ENCODE assay signal across 1 cellular context in genomic region chr19:47228937-47229673, GRCh38.
A peak's percentile ranks its signal among the peaks of the same experiment; 100 is the strongest.
TF ChIP-seq lines count a peak whose summit lies in the region.

No MANE protein-coding gene starts in this region.

TF ChIP-seq in HCT116, 20 proteins besides CTCF, POLR2A, EP300 and RAD21:
- TF ChIP-seq MAX (IDR thresholded peaks at IDR 0.05) (0 out of 2 replicates have a peak, but pooled peaks have one; percentile 21), EZH2phosphoT487 (IDR thresholded peaks at IDR 0.05; ENCODE audit: borderline replicate concordance) (no peak), YY1 (IDR thresholded peaks at IDR 0.05; ENCODE audit: extremely low read depth, insufficient replicate concordance, low read depth, low read length) (no peak)
